19 cellular contexts compared by ENCODE assay signal in the genomic region with DNA sequence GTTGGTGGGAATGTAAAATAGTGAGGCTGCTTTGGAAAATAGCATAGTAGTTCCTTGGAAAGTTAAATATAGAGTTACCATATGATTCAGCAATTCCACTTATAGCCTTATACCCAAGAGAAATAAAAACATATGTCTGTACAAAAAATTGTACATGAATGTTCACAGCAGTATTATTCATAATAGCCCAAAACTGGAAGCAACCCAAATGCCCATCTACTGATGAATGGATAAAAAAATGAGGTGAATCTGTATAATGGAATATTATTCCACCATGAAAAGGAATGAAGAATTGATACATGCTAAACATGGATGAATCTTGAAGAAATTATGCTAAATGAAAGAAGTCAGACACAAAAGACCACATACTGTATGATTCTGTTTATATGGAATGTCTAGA.
DNase-seq lines count a peak whose midpoint lies in the region; ATAC-seq, FAIRE-seq and TF ChIP-seq lines count a peak whose summit lies in the region.
"Had no signal": no experiment of that assay in that cellular context is flagged by ENCODE, and none has a peak within 500 bp of the region (broad histone marks: within the 10 kb centered on the region; RNA-seq: fewer than 3 reads in every experiment).

No MANE protein-coding gene starts in this region.

- in situ Hi-C loops in GM23248 (cut with MboI): no loop called here

- no peak for ATAC-seq in heart right ventricle
- ATAC-seq: HepG2 had no signal

- no peak overlapping the region for H3K4me3 ChIP-seq in GM23248
- no peak overlapping the region for H3K4me3 ChIP-seq in astrocyte (ENCODE audit: insufficient read depth, low read depth, low read length)
- H3K4me3 ChIP-seq in heart right ventricle: no peak overlapping the region

- H3K9ac ChIP-seq in GM23248: no peak overlapping the region
- H3K9ac ChIP-seq in astrocyte (ENCODE audit: low read length): no peak overlapping the region
- H3K9ac ChIP-seq: KMS-11 had no signal

- peaks cover 4% of the 10 kb centered on the region for H3K4me1 Mint-ChIP-seq in astrocyte (ENCODE audit: low read depth, unreplicated experiment)
- H3K4me1 Mint-ChIP-seq in nephron progenitor cell: peaks cover under 1% of the 10 kb centered on the region
- H3K4me1 Mint-ChIP-seq: CD4-positive, alpha-beta memory T cell had no signal

- peaks cover 7% of the 10 kb centered on the region; the same call in 1 of the 2 replicates for H3K36me3 ChIP-seq in GM23248 (ENCODE audit: low read depth)
- no peaks in the 10 kb centered on the region for H3K36me3 ChIP-seq in astrocyte (ENCODE audit: insufficient read depth, low read length)
- H3K36me3 ChIP-seq in heart right ventricle: peaks cover 0 to 48% (median 7%) of the 10 kb centered on the region in 9 donors
- H3K36me3 ChIP-seq: BE2C had no signal

- H3K9me3 Mint-ChIP-seq in astrocyte (ENCODE audit: unreplicated experiment) (peaks cover 12% of the 10 kb centered on the region), nephron progenitor cell (peaks cover 16% of the 10 kb centered on the region)

- no peak for TF ChIP-seq CTCF in astrocyte (IDR thresholded peaks at IDR 0.05; ENCODE audit: insufficient read depth, low read depth, low read length)
- TF ChIP-seq CTCF in nephron progenitor cell (IDR thresholded peaks at IDR 0.05): no peak
- no peak for TF ChIP-seq CTCF in heart right ventricle (IDR thresholded peaks at IDR 0.05)

- H3K79me2 ChIP-seq in GM23248 (ENCODE audit: insufficient read depth) (no peaks in the 10 kb centered on the region), astrocyte (ENCODE audit: insufficient read depth, low read length) (no peaks in the 10 kb centered on the region)

- H4K20me1 ChIP-seq in GM23248 (ENCODE audit: insufficient read depth): no peaks in the 10 kb centered on the region
- no peaks in the 10 kb centered on the region for H4K20me1 ChIP-seq in astrocyte (ENCODE audit: insufficient read depth, low read length)

- H2AFZ ChIP-seq in GM23248 (no peak overlapping the region), astrocyte (ENCODE audit: low read depth, low read length) (no peak overlapping the region)

- H3K4me1 ChIP-seq in GM23248 (ENCODE audit: insufficient read depth) (peaks cover 17% of the 10 kb centered on the region), astrocyte (ENCODE audit: insufficient read depth, low read length) (no peaks in the 10 kb centered on the region), heart right ventricle (peaks cover 0 to 10% (median 0%) of the 10 kb centered on the region in 9 donors)
- H3K4me1 ChIP-seq: BE2C had no signal

- intact Hi-C loops in heart right ventricle (cut with DNase I): no loop called here

- peaks cover 34% of the 10 kb centered on the region for H3K36me3 Mint-ChIP-seq in astrocyte (ENCODE audit: low read depth, unreplicated experiment)
- H3K36me3 Mint-ChIP-seq in nephron progenitor cell (ENCODE audit: low read depth): peaks cover 72% of the 10 kb centered on the region

- no peaks in the 10 kb centered on the region for H3K27me3 Mint-ChIP-seq in astrocyte (ENCODE audit: low read depth, unreplicated experiment)
- H3K27me3 Mint-ChIP-seq in nephron progenitor cell (ENCODE audit: low read depth, poor library complexity): no peaks in the 10 kb centered on the region
- H3K27me3 Mint-ChIP-seq: CD4-positive, alpha-beta memory T cell had no signal

- H3K27ac Mint-ChIP-seq in astrocyte (ENCODE audit: unreplicated experiment): no peak overlapping the region
- no peak overlapping the region for H3K27ac Mint-ChIP-seq in nephron progenitor cell
- H3K27ac Mint-ChIP-seq: CD4-positive, alpha-beta memory T cell had no signal

- H3K4me2 ChIP-seq in GM23248 (ENCODE audit: unreplicated experiment) (peak overlapping the region; percentile 11), astrocyte (ENCODE audit: low read length) (no peak overlapping the region)
- H3K4me2 ChIP-seq: KMS-11 had no signal

- 0 out of 2 replicates have a peak, but pooled peaks cover 17% of the 10 kb centered on the region for H3F3A ChIP-seq in GM23248 (ENCODE audit: insufficient read depth)

- H3K4me3 Mint-ChIP-seq in astrocyte (ENCODE audit: unreplicated experiment): no peak overlapping the region
- H3K4me3 Mint-ChIP-seq in nephron progenitor cell: no peak overlapping the region
- H3K4me3 Mint-ChIP-seq: CD4-positive, alpha-beta memory T cell had no signal

- peak; percentile 32 for FAIRE-seq in astrocyte (lab: Jason Lieb, UNC)
- no peak for FAIRE-seq in HTR-8/SVneo (lab: Jason Lieb, UNC)
- FAIRE-seq: D721Med, GM12892, GM19239, HepG2 had no signal

- DNase-seq in GM23248 (peak; percentile 56), astrocyte (ENCODE audit: low read depth) (peak; percentile 10), fibroblast of peridontal ligament (ENCODE audit: extremely low read depth) (peak; percentile 46), NCI-H2196 treated with DMSO at 0.1 percent for 48 hours (lab: John Stamatoyannopoulos, UW; ENCODE audit: unreplicated experiment) (no peak), nephron progenitor cell (no peak), heart right ventricle (no peak), HTR-8/SVneo (ENCODE audit: insufficient read length, low spot score) (no peak)
- DNase-seq: BE2C; CD4-positive, alpha-beta memory T cell; DMS153; DND-41; GDM1; HCEC 1CT had no signal

- H3K9me3 ChIP-seq in GM23248 (ENCODE audit: low read depth) (no peaks in the 10 kb centered on the region), astrocyte (ENCODE audit: insufficient read depth, low read depth, low read length) (peaks cover 3% of the 10 kb centered on the region), heart right ventricle (no peaks in the 10 kb centered on the region)
- H3K9me3 ChIP-seq: BE2C had no signal

- H3K27ac ChIP-seq in GM23248 (peak overlapping the region; percentile 43), astrocyte (ENCODE audit: low read depth, low read length) (peak overlapping the region; percentile 32), heart right ventricle (no peak overlapping the region)
- H3K27ac ChIP-seq: C4-2B, KMS-11 had no signal

- no peaks in the 10 kb centered on the region for H3K27me3 ChIP-seq in GM23248 (replicated peaks; ENCODE audit: insufficient read depth)
- no peaks in the 10 kb centered on the region for H3K27me3 ChIP-seq in astrocyte (ENCODE audit: insufficient read depth, low read length)
- H3K27me3 ChIP-seq in heart right ventricle: no peaks in the 10 kb centered on the region
- H3K27me3 ChIP-seq: BE2C had no signal

- H3K9me2 ChIP-seq in GM23248 (ENCODE audit: insufficient read depth): no peaks in the 10 kb centered on the region

Comparison
In these comparisons a context has a peak if more than half of its experiments do, and no peak if none do; other contexts are left out.
1. DNase-seq: peak in GM23248 (single experiment), astrocyte (single experiment) and fibroblast of peridontal ligament (single experiment); none in NCI-H2196 treated with DMSO at 0.1 percent for 48 hours (single experiment), nephron progenitor cell (single experiment), heart right ventricle (0 of 2) and HTR-8/SVneo (single experiment).
2. H3K27ac ChIP-seq: peak in GM23248 (single experiment) and astrocyte (single experiment); none in heart right ventricle (0 of 10).